ENCODE assay signal across 24 cellular contexts in the genomic region with DNA sequence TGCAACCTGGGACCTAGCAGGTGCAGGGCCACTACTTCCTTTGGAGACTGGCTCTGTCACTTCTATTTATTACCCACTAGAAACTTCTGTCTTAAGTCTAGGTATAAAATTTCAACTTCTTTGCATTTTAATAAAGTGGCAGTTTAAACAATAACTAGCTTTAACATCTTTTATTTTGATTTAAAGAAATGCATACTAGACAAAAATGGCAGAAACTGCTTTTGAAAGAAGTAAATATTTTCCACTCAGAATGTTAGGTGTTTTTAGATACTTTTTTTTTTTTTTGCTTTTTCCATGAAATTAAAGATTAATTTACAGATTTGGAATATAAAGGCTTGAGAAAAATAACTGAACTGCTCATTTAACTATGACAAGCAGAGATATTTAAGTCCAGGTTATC.
A peak's percentile ranks its signal among the peaks of the same experiment; 100 is the strongest.
DNase-seq lines count a peak whose midpoint lies in the region; ATAC-seq, FAIRE-seq and TF ChIP-seq lines count a peak whose summit lies in the region.
"Had no signal": no experiment of that assay in that cellular context is flagged by ENCODE, and none has a peak within 500 bp of the region (broad histone marks: within the 10 kb centered on the region; RNA-seq: fewer than 3 reads in every experiment).

No MANE protein-coding gene starts in this region.

- no peak for TF ChIP-seq RAD21 in A549 (conservative IDR thresholded peaks at IDR 0.05 in 1 of 2, IDR thresholded peaks at IDR 0.05 in 1 of 2)

- no peaks in the 10 kb centered on the region for H3K36me3 ChIP-seq in esophagus muscularis mucosa
- H3K36me3 ChIP-seq: BLaER1 treated with 17β-estradiol and CSF1 and Interleukin-3, amounts not matched to agents 10 nM and 100 nM had no signal

- no peak for TF ChIP-seq CTCF in A549 (IDR thresholded peaks at IDR 0.05)
- TF ChIP-seq CTCF in D721Med (IDR thresholded peaks at IDR 0.05; ENCODE audit: insufficient read depth, missing control alignments), result no peak
- no peak for TF ChIP-seq CTCF in esophagus muscularis mucosa (IDR thresholded peaks at IDR 0.05)

- intact Hi-C loops in esophagus muscularis mucosa (cut with DNase I), result no loop called here

- H3K4me3 ChIP-seq in A549 (no peak overlapping the region), esophagus muscularis mucosa (no peak overlapping the region)
- H3K4me3 ChIP-seq: BLaER1 treated with 17β-estradiol and CSF1 and Interleukin-3, amounts not matched to agents 10 nM and 100 nM; GM12878 had no signal

- H3K4me2 ChIP-seq in A549, result no peak overlapping the region
- H3K4me2 ChIP-seq: BLaER1 treated with 17β-estradiol and CSF1 and Interleukin-3, amounts not matched to agents 10 nM and 100 nM had no signal

- no peaks in the 10 kb centered on the region; the same call in 2 of the 3 replicates for H3K9me3 ChIP-seq in A549
- H3K9me3 ChIP-seq in esophagus muscularis mucosa, result no peaks in the 10 kb centered on the region
- H3K9me3 ChIP-seq: Caco-2 had no signal

- H3K27me3 ChIP-seq in esophagus muscularis mucosa, result no peaks in the 10 kb centered on the region
- H3K27me3 ChIP-seq: BLaER1 treated with 17β-estradiol and CSF1 and Interleukin-3, amounts not matched to agents 10 nM and 100 nM had no signal

- CTCF ChIA-PET in A549 (lab: Yijun Ruan, JAX), result interaction anchor here (0.6 kb wide), 1 partner anchor 684 kb away, joined by 3 read pairs; no protein-coding TSS in a partner anchor

- DNase-seq in A549 (ENCODE audit: low read depth in 1 of 2, low spot score in 1 of 2) (no peak), D721Med (ENCODE audit: insufficient read length, low spot score) (no peak), esophagus muscularis mucosa (ENCODE audit: extremely low spot score) (no peak), NCI-H2171 (lab: John Stamatoyannopoulos, UW) (no peak)
- DNase-seq: 8988T; AML-193; Caco-2; Calu3; CD4-positive, alpha-beta T cell; CD8-positive, alpha-beta T cell; DMS 273 treated with DMSO at 0.1 percent for 48 hours; DMS153; DMS53; DMS79; DND-41; EL; GDM1 had no signal

- FAIRE-seq in A549 (lab: Jason Lieb, UNC) (no peak), D721Med (lab: Jason Lieb, UNC) (peak; percentile 82), TTC549 (lab: Jason Lieb, UNC) (peak; percentile 60)
- FAIRE-seq: GM12878, GM12892, GM18507 had no signal

- POLR2A ChIA-PET in A549 (lab: Yijun Ruan, JAX), result no interaction called here

- H3K27ac ChIP-seq in A549 (no peak overlapping the region), esophagus muscularis mucosa (replicated peaks in 1 of 4) (no peak overlapping the region)
- H3K27ac ChIP-seq: BLaER1 treated with 17β-estradiol and CSF1 and Interleukin-3, amounts not matched to agents 10 nM and 100 nM; C4-2B had no signal

- TF ChIP-seq EP300 in A549 (IDR thresholded peaks at IDR 0.05) (no peak), esophagus muscularis mucosa (IDR thresholded peaks at IDR 0.05) (no peak)

- ATAC-seq in A549 (no peak), HG02870 (IDR thresholded peaks at IDR 0.05; ENCODE audit: unreplicated experiment) (no peak)
- ATAC-seq: CD8-positive, alpha-beta T cell; GM12878 had no signal

- TF ChIP-seq POLR2A in A549 (IDR thresholded peaks at IDR 0.05; ENCODE audit: low read length), result no peak
- TF ChIP-seq POLR2A in esophagus muscularis mucosa (IDR thresholded peaks at IDR 0.05; ENCODE audit: low read depth), result no peak

- H3K4me1 ChIP-seq in A549, result no peaks in the 10 kb centered on the region
- H3K4me1 ChIP-seq in esophagus muscularis mucosa, result no peaks in the 10 kb centered on the region
- H3K4me1 ChIP-seq: BLaER1 treated with 17β-estradiol and CSF1 and Interleukin-3, amounts not matched to agents 10 nM and 100 nM; Caco-2 had no signal

TF ChIP-seq in A549, 52 proteins besides CTCF, POLR2A, EP300 and RAD21:
- TF ChIP-seq MAFK (IDR thresholded peaks at IDR 0.05; ENCODE audit: partially characterized antibody), result peak; percentile 36
- TF ChIP-seq BCL3 (IDR thresholded peaks at IDR 0.05), result no peak
